9 cellular contexts compared by ENCODE assay signal in the genomic region with DNA sequence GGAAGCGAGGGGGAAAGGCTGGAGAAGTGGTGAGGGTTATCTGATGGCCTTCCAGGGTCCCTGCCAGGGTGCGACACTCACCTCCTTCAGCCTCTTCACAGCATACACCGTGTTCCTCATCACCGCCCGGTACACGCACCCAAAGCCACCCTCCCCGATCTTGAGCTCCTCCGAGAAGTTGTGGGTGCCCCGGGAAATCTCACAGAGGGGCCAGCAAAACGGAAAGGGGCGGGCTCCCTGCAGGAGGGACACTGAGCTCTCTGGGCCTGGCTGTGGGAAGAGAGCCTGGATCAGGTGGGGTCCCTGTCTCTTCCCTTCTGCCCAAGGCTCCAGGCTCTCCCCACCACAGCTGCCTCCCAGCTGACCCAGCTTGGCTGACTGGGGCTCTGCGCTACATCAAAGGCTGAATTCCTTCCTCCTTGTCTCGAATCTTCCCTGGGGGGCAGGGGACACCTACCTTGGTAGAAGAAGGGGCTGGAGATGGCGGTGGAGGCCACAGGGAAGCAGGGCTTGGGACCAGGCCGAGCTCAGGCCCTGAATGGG. TPM values are rescaled to one million over a fixed set of nuclear protein-coding genes. Genes with fewer than 3 reads are reported as not detected.
DNase-seq lines count a peak whose midpoint lies in the region; ATAC-seq and TF ChIP-seq lines count a peak whose summit lies in the region.
"Had no signal": no experiment of that assay in that cellular context is flagged by ENCODE, and none has a peak within 500 bp of the region (broad histone marks: within the 10 kb centered on the region; RNA-seq: fewer than 3 reads in every experiment).

No MANE protein-coding gene starts in this region.

- POLR2A ChIA-PET in BJ (lab: Charles Lee) = no interaction called here
- POLR2A ChIA-PET in naive thymus-derived CD8-positive, alpha-beta T cell (lab: Charles Lee) = interaction anchor here (0.6 to 3.5 kb wide), 10 partner anchors 28 to 309 kb away, joined by 3 to 34 read pairs (median 3); partner anchors contain the start of genes HCFC1 and TMEM187

- peak overlapping the region; percentile 51 for H3K4me3 ChIP-seq in BJ (ENCODE audit: low read depth, low read length)

- no peaks in the 10 kb centered on the region for H3K9me3 Mint-ChIP-seq in central memory CD8-positive, alpha-beta T cell
- H3K9me3 Mint-ChIP-seq in naive thymus-derived CD8-positive, alpha-beta T cell = no peaks in the 10 kb centered on the region

- H3K36me3 ChIP-seq in BJ (ENCODE audit: control insufficient read depth, insufficient read depth, low read length) = peaks cover 6% of the 10 kb centered on the region
- peaks cover 47% of the 10 kb centered on the region for H3K36me3 ChIP-seq in KOPT-K1 (ENCODE audit: insufficient read depth, low read length)

- H3K27me3 Mint-ChIP-seq in central memory CD8-positive, alpha-beta T cell = no peaks in the 10 kb centered on the region
- H3K27me3 Mint-ChIP-seq in naive thymus-derived CD8-positive, alpha-beta T cell = no peaks in the 10 kb centered on the region

- peaks cover 30% of the 10 kb centered on the region for H3K36me3 Mint-ChIP-seq in central memory CD8-positive, alpha-beta T cell (ENCODE audit: insufficient read depth)
- H3K36me3 Mint-ChIP-seq in naive thymus-derived CD8-positive, alpha-beta T cell = peaks cover 0 to 13% (median 0%) of the 10 kb centered on the region in 3 donors

- CTCF ChIA-PET in BJ (lab: Yijun Ruan, JAX) = no interaction called here

- H3K27ac Mint-ChIP-seq in central memory CD8-positive, alpha-beta T cell (ENCODE audit: low read depth) = peak overlapping the region; percentile 91
- peak overlapping the region; percentile 81 to 94 (median 90) for H3K27ac Mint-ChIP-seq in naive thymus-derived CD8-positive, alpha-beta T cell

- H3K27me3 ChIP-seq in BJ (ENCODE audit: control insufficient read depth, insufficient read depth, low read length) = no peaks in the 10 kb centered on the region

- DNase-seq in BJ (ENCODE audit: low read depth) (no peak), NCI-H187 treated with DMSO at 0.1 percent for 48 hours (lab: John Stamatoyannopoulos, UW) (no peak), DMS 273 (lab: John Stamatoyannopoulos, UW; ENCODE audit: unreplicated experiment) (no peak), MV-4-11 (lab: John Stamatoyannopoulos, UW) (no peak), AG08396 (ENCODE audit: low spot score) (no peak)
- DNase-seq in central memory CD8-positive, alpha-beta T cell (ENCODE audit: low spot score in 2 of 2) = no peak
- no peak for DNase-seq in naive thymus-derived CD8-positive, alpha-beta T cell
- DNase-seq: T1000 had no signal

- peak overlapping the region; percentile 86 for H3K4me3 Mint-ChIP-seq in central memory CD8-positive, alpha-beta T cell
- peak overlapping the region; percentile 79 to 91 (median 84) for H3K4me3 Mint-ChIP-seq in naive thymus-derived CD8-positive, alpha-beta T cell

- peak overlapping the region; percentile 91 for H3K27ac ChIP-seq in KOPT-K1 (ENCODE audit: low read depth, low read length, poor library complexity, severe bottlenecking)

- H3K9me3 ChIP-seq in KOPT-K1 (ENCODE audit: insufficient read depth, low read length, poor library complexity, severe bottlenecking) = peaks cover 4% of the 10 kb centered on the region

- no peak for ATAC-seq in central memory CD8-positive, alpha-beta T cell (replicated peaks; ENCODE audit: extremely low read depth, poor library complexity, severe bottlenecking)
- ATAC-seq in naive thymus-derived CD8-positive, alpha-beta T cell = no peak

- TF ChIP-seq CTCF in BJ (IDR thresholded peaks at IDR 0.05; ENCODE audit: insufficient read depth, low read depth, low read length) = no peak

- H3K4me1 Mint-ChIP-seq in central memory CD8-positive, alpha-beta T cell = peaks cover 16% of the 10 kb centered on the region
- H3K4me1 Mint-ChIP-seq in naive thymus-derived CD8-positive, alpha-beta T cell = peaks cover 15 to 43% (median 29%) of the 10 kb centered on the region in 4 donors

RNA-seq across cellular contexts. Expression of gene IRAK1, which starts 1.1 kb away (rescaled TPM):
- 33.4 and 42.6 TPM in 2 replicates for polyA plus RNA-seq in BJ (2011; rRNA removed)
- 41.0 and 76.0 TPM in 2 replicates for polyA minus RNA-seq in BJ (2011; rRNA and poly(A)+ RNA removed)
- 10 to 100 TPM; 68.8 to 76.6 TPM for total RNA-seq in naive thymus-derived CD8-positive, alpha-beta T cell
- polyA plus RNA-seq in naive thymus-derived CD8-positive, alpha-beta T cell = 10 to 100 TPM; 23.9 to 44.7 (median 27.8) TPM

RNA-seq across cellular contexts. Expression of gene TMEM187, which starts 46.0 kb away (rescaled TPM):
- polyA plus RNA-seq in BJ (2011; rRNA removed) = 6.0 and 8.7 TPM in 2 replicates
- polyA minus RNA-seq in BJ (2011; rRNA and poly(A)+ RNA removed) = 2.7 and 4.2 TPM in 2 replicates
- 10 to 100 TPM in 1 of 2 experiments, 1 to 10 TPM in 1; 9.3 to 11.2 TPM for total RNA-seq in naive thymus-derived CD8-positive, alpha-beta T cell
- 10 to 100 TPM in 1 of 3 donors, 1 to 10 TPM in 2; 3.1 to 13.6 (median 8.9) TPM for polyA plus RNA-seq in naive thymus-derived CD8-positive, alpha-beta T cell

RNA-seq across cellular contexts. Expression of gene HCFC1, which starts 47.0 kb away (rescaled TPM):
- polyA plus RNA-seq in BJ (2011; rRNA removed) = 2.5 and 3.3 TPM in 2 replicates
- 14.6 and 23.4 TPM in 2 replicates for polyA minus RNA-seq in BJ (2011; rRNA and poly(A)+ RNA removed)
- total RNA-seq in naive thymus-derived CD8-positive, alpha-beta T cell = 10 to 100 TPM; 62.4 to 64.9 TPM
- polyA plus RNA-seq in naive thymus-derived CD8-positive, alpha-beta T cell = 10 to 100 TPM in 1 of 3 donors, 1 to 10 TPM in 2; 3.3 to 11.9 (median 7.9) TPM
